In the genomic region with DNA sequence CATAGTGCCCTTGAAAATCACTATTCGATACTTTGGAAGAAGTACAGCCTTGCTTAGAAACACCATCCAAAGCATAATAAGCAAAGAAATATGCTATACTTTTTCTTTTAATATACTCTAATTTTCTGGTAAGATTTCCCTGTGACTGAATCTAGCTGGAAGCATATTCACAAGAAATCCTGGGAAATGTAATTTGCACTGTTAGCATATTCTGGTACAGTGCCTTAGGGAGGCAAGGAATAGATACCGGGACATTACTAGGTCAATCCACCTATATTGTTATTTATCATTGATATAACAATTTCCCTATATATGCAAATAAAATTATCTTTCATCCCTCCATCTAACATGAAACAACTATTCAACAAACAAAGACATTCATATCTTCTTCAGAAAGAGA, we compare ENCODE assay signal across 35 cellular contexts.
"Had no signal": no experiment of that assay in that cellular context is flagged by ENCODE, and none has a peak within 500 bp of the region (broad histone marks: within the 10 kb centered on the region; RNA-seq: fewer than 3 reads in every experiment).

No MANE protein-coding gene starts in this region.

- H3K36me3 ChIP-seq: MG63 had no signal

- DNase-seq: Karpas-422, Kasumi-1, MG63, MM.1S, MV-4-11, NCI-H1048, NCI-H1092, NCI-H1092 treated with DMSO at 0.1 percent for 48 hours, NCI-H1105, NCI-H1105 treated with DMSO at 0.1 percent for 48 hours, NCI-H1417, NCI-H1417 treated with DMSO at 0.1 percent for 48 hours, NCI-H1436, NCI-H1436 treated with DMSO at 0.1 percent for 48 hours, NCI-H146, NCI-H1694, NCI-H1694 treated with DMSO at 0.1 percent for 48 hours, NCI-H187, NCI-H187 treated with DMSO at 0.1 percent for 48 hours, NCI-H1930, NCI-H2029, NCI-H2029 treated with DMSO at 0.1 percent for 48 hours, NCI-H2081, NCI-H2081 treated with DMSO at 0.1 percent for 48 hours, NCI-H2107, NCI-H2171, NCI-H2171 treated with DMSO at 0.1 percent for 48 hours, NCI-H2227 treated with DMSO at 0.1 percent for 48 hours, NCI-H226, NCI-H345, NCI-H446, NCI-H446 treated with DMSO at 0.1 percent for 48 hours, NCI-H510A, NCI-H510A treated with DMSO at 0.1 percent for 48 hours, NCI-H524 had no signal

- H3K27me3 ChIP-seq: MG63 had no signal

- H3K4me3 ChIP-seq: MG63 had no signal

- H3K9me3 ChIP-seq: MG63 had no signal
